In genomic region chr11:9831122-9831521, GRCh38 we compare ENCODE assay signal across 17 cellular contexts.
"Had no signal": no experiment of that assay in that cellular context is flagged by ENCODE, and none has a peak within 500 bp of the region (broad histone marks: within the 10 kb centered on the region; RNA-seq: fewer than 3 reads in every experiment).

No MANE protein-coding gene starts in this region.

- H3K9me3 ChIP-seq: colonic mucosa, heart left ventricle, mucosa of descending colon, right atrium auricular region, thyroid gland, uterus had no signal

- ATAC-seq: heart left ventricle; left lobe of liver; mucosa of descending colon; natural killer cell; stimulated activated effector memory CD8-positive, alpha-beta T cell treated with anti-CD3 and anti-CD28 coated beads, Interleukin-12 subunit alpha, Interleukin-12 subunit beta, amount 100 ng/mL, for 72 hours had no signal

- H3K4me1 ChIP-seq: colonic mucosa, heart left ventricle, right atrium auricular region, thyroid gland, uterus had no signal

- H3K27ac ChIP-seq: colonic mucosa, heart left ventricle, right atrium auricular region, thyroid gland, uterus had no signal

- H3K36me3 ChIP-seq: colonic mucosa, uterus had no signal

- DNase-seq: activated CD4-positive, alpha-beta T cell treated with anti-CD3 and anti-CD28 coated beads, Interleukin-2, amount 50 U/mL, for 4 hours; activated T-cell treated with anti-CD3 and anti-CD28 coated beads, Interleukin-2, amount 50 U/mL, for 1 hour; caudate nucleus; colonic mucosa; effector CD4-positive, alpha-beta T cell; heart left ventricle; islet precursor cell; mammary epithelial cell; mucosa of descending colon; natural killer cell; small intestine; thyroid gland; uterus had no signal

- H3K4me3 ChIP-seq: colonic mucosa, heart left ventricle, mucosa of descending colon, right atrium auricular region, thyroid gland, uterus had no signal

- FAIRE-seq: frontal cortex, small intestine had no signal

- H3K27me3 ChIP-seq: colonic mucosa, heart left ventricle, right atrium auricular region, thyroid gland, uterus had no signal
